Comparison of ENCODE assay signal across 33 cellular contexts in genomic region chr7:77520261-77520660, GRCh38.
"Had no signal": no experiment of that assay in that cellular context is flagged by ENCODE, and none has a peak within 500 bp of the region (broad histone marks: within the 10 kb centered on the region; RNA-seq: fewer than 3 reads in every experiment).

No MANE protein-coding gene starts in this region.

- H3K27me3 ChIP-seq: MG63 had no signal

- H3K4me2 ChIP-seq: KMS-11 had no signal

- H3K4me3 ChIP-seq: MG63 had no signal

- DNase-seq: Karpas-422, Kasumi-1, KG1, MG63, MM.1S, MV-4-11, NCI-H1048, NCI-H1092, NCI-H1092 treated with DMSO at 0.1 percent for 48 hours, NCI-H1105, NCI-H1105 treated with DMSO at 0.1 percent for 48 hours, NCI-H1417, NCI-H1417 treated with DMSO at 0.1 percent for 48 hours, NCI-H1436, NCI-H1436 treated with DMSO at 0.1 percent for 48 hours, NCI-H146, NCI-H1694, NCI-H1694 treated with DMSO at 0.1 percent for 48 hours, NCI-H187, NCI-H187 treated with DMSO at 0.1 percent for 48 hours, NCI-H1930, NCI-H2029, NCI-H2029 treated with DMSO at 0.1 percent for 48 hours, NCI-H2081 treated with DMSO at 0.1 percent for 48 hours, NCI-H2107, NCI-H2171, NCI-H2171 treated with DMSO at 0.1 percent for 48 hours, NCI-H2227 treated with DMSO at 0.1 percent for 48 hours, NCI-H226, NCI-H345, NCI-H446, NCI-H446 treated with DMSO at 0.1 percent for 48 hours had no signal

- H3K9ac ChIP-seq: KMS-11 had no signal

- H3K36me3 ChIP-seq: MG63 had no signal

- H3K27ac ChIP-seq: KMS-11 had no signal

- H3K9me3 ChIP-seq: MG63 had no signal
